In genomic region chr3:187011915-187012314, GRCh38 we compare ENCODE assay signal across 8 cellular contexts.
DNase-seq lines count a peak whose midpoint lies in the region; ATAC-seq lines count a peak whose summit lies in the region.

No MANE protein-coding gene starts in this region.

- peak overlapping the region; percentile 89 for H3K27ac Mint-ChIP-seq in activated CD4-positive, alpha-beta T cell treated with anti-CD3 and anti-CD28 coated beads, Interleukin-2, amount 10 ng/mL, durations not matched to agents 24 days and 14 days
- peak overlapping the region; percentile 83 for H3K27ac Mint-ChIP-seq in activated T-cell treated with anti-CD3 and anti-CD28 coated beads, Interleukin-2, amount 50 U/mL, for 72 hours
- peak overlapping the region; percentile 88 for H3K27ac Mint-ChIP-seq in stimulated activated memory B cell treated with anti-CD40 and anti-IgM and Interleukin-4, amounts not matched to agents 10 μg/mL and 1 μg/mL and 100 μg/mL, for 72 hours

- intact Hi-C loops in activated CD4-positive, alpha-beta T cell treated with anti-CD3 and anti-CD28 coated beads, Interleukin-2, amount 10 ng/mL, durations not matched to agents 24 days and 14 days (cut with micrococcal nuclease), result loop anchor here (1.0 kb wide), 1 partner anchor 13 kb away; no protein-coding TSS in a partner anchor

- peaks cover 46% of the 10 kb centered on the region for H3K36me3 Mint-ChIP-seq in activated CD4-positive, alpha-beta T cell treated with anti-CD3 and anti-CD28 coated beads, Interleukin-2, amount 10 ng/mL, durations not matched to agents 24 days and 14 days (ENCODE audit: low read depth)
- peaks cover 5 to 30% of the 10 kb centered on the region in 2 donors for H3K36me3 Mint-ChIP-seq in activated T-cell treated with anti-CD3 and anti-CD28 coated beads, Interleukin-2, amount 50 U/mL, for 72 hours (ENCODE audit: insufficient read depth in 2 of 2)
- peaks cover 31% of the 10 kb centered on the region for H3K36me3 Mint-ChIP-seq in stimulated activated memory B cell treated with anti-CD40 and anti-IgM and Interleukin-4, amounts not matched to agents 10 μg/mL and 1 μg/mL and 100 μg/mL, for 72 hours

- no peaks in the 10 kb centered on the region for H3K9me3 Mint-ChIP-seq in activated CD4-positive, alpha-beta T cell treated with anti-CD3 and anti-CD28 coated beads, Interleukin-2, amount 10 ng/mL, durations not matched to agents 24 days and 14 days
- peaks cover 0 to 2% of the 10 kb centered on the region in 2 donors for H3K9me3 Mint-ChIP-seq in activated T-cell treated with anti-CD3 and anti-CD28 coated beads, Interleukin-2, amount 50 U/mL, for 72 hours
- H3K9me3 Mint-ChIP-seq in stimulated activated memory B cell treated with anti-CD40 and anti-IgM and Interleukin-4, amounts not matched to agents 10 μg/mL and 1 μg/mL and 100 μg/mL, for 72 hours, result peaks cover 4% of the 10 kb centered on the region

- peak overlapping the region; percentile 24 for H3K4me3 Mint-ChIP-seq in activated CD4-positive, alpha-beta T cell treated with anti-CD3 and anti-CD28 coated beads, Interleukin-2, amount 10 ng/mL, durations not matched to agents 24 days and 14 days
- H3K4me3 Mint-ChIP-seq in activated T-cell treated with anti-CD3 and anti-CD28 coated beads, Interleukin-2, amount 50 U/mL, for 72 hours, result peak overlapping the region; percentile 23 to 68
- peak overlapping the region; percentile 61 for H3K4me3 Mint-ChIP-seq in stimulated activated memory B cell treated with anti-CD40 and anti-IgM and Interleukin-4, amounts not matched to agents 10 μg/mL and 1 μg/mL and 100 μg/mL, for 72 hours

- peaks cover 47% of the 10 kb centered on the region for H3K4me1 Mint-ChIP-seq in activated CD4-positive, alpha-beta T cell treated with anti-CD3 and anti-CD28 coated beads, Interleukin-2, amount 10 ng/mL, durations not matched to agents 24 days and 14 days
- peaks cover 67% of the 10 kb centered on the region for H3K4me1 Mint-ChIP-seq in activated T-cell treated with anti-CD3 and anti-CD28 coated beads, Interleukin-2, amount 50 U/mL, for 72 hours (ENCODE audit: low read depth)
- H3K4me1 Mint-ChIP-seq in stimulated activated memory B cell treated with anti-CD40 and anti-IgM and Interleukin-4, amounts not matched to agents 10 μg/mL and 1 μg/mL and 100 μg/mL, for 72 hours, result peaks cover 86% of the 10 kb centered on the region

- ATAC-seq in HG03135 (IDR thresholded peaks at IDR 0.05; ENCODE audit: unreplicated experiment), result peak; percentile 54
- no peak for ATAC-seq in activated T-cell treated with anti-CD3 and anti-CD28 coated beads, Interleukin-2, amount 50 U/mL, for 72 hours (replicated peaks in 1 of 2)
- ATAC-seq in stimulated activated memory B cell treated with anti-CD40 and anti-IgM and Interleukin-4, amounts not matched to agents 10 μg/mL and 1 μg/mL and 100 μg/mL, for 72 hours, result peak; percentile 63

- DNase-seq in activated CD4-positive, alpha-beta T cell treated with anti-CD3 and anti-CD28 coated beads, Interleukin-2, amount 10 ng/mL, durations not matched to agents 24 days and 14 days, result no peak
- DNase-seq in activated CD4-positive, alpha-beta T cell treated with anti-CD3 and anti-CD28 coated beads, Interleukin-2, amount 50 U/mL, for 4 hours, result no peak
- no peak for DNase-seq in activated T-cell treated with anti-CD3 and anti-CD28 coated beads, Interleukin-2, amount 50 U/mL, for 72 hours
- DNase-seq in NCI-H1436 (lab: John Stamatoyannopoulos, UW) (no peak), NCI-H128 (lab: John Stamatoyannopoulos, UW; ENCODE audit: unreplicated experiment) (no peak)
- DNase-seq in NK-92 treated with Interleukin-12 subunit alpha and Interleukin-12 subunit beta, amount 100 ng/mL, for 24 hours (lab: John Stamatoyannopoulos, UW), result no peak

- H3K27me3 Mint-ChIP-seq in activated CD4-positive, alpha-beta T cell treated with anti-CD3 and anti-CD28 coated beads, Interleukin-2, amount 10 ng/mL, durations not matched to agents 24 days and 14 days, result no peaks in the 10 kb centered on the region
- H3K27me3 Mint-ChIP-seq in activated T-cell treated with anti-CD3 and anti-CD28 coated beads, Interleukin-2, amount 50 U/mL, for 72 hours (ENCODE audit: low read depth), result no peaks in the 10 kb centered on the region
- no peaks in the 10 kb centered on the region for H3K27me3 Mint-ChIP-seq in stimulated activated memory B cell treated with anti-CD40 and anti-IgM and Interleukin-4, amounts not matched to agents 10 μg/mL and 1 μg/mL and 100 μg/mL, for 72 hours

Comparison
In these comparisons a context has a peak if more than half of its experiments do, and no peak if none do; other contexts are left out.
1. ATAC-seq: peak in HG03135 (single experiment) and stimulated activated memory B cell treated with anti-CD40 and anti-IgM and Interleukin-4, amounts not matched to agents 10 μg/mL and 1 μg/mL and 100 μg/mL, for 72 hours (single experiment); none in activated T-cell treated with anti-CD3 and anti-CD28 coated beads, Interleukin-2, amount 50 U/mL, for 72 hours (0 of 2).
2. Peak in every context shown above with its lines, with median percentiles within 50 percentile points of each other: H3K27ac Mint-ChIP-seq and H3K4me3 Mint-ChIP-seq.